2 cellular contexts compared by ENCODE assay signal in genomic region chr19:49646586-49646985, GRCh38.
TF ChIP-seq lines count a peak whose summit lies in the region.

No MANE protein-coding gene starts in this region.

TF ChIP-seq in HepG2, 621 proteins besides CTCF, POLR2A, EP300 and RAD21:
- TF ChIP-seq BCLAF1 (IDR thresholded peaks at IDR 0.05) (no peak), ZNF337 (CRISPR knock-in tag; IDR thresholded peaks at IDR 0.05; ENCODE audit: borderline replicate concordance, low read depth) (no peak), RBFOX2 (IDR thresholded peaks at IDR 0.05; ENCODE audit: low read depth, low read length) (0 out of 2 replicates have a peak, but pooled peaks have one; percentile 29), FOXM1 (CRISPR knock-in tag; IDR thresholded peaks at IDR 0.05) (no peak), AGO2 (optimal IDR thresholded peaks at IDR 0.05; ENCODE audit: low read depth, low read length) (peak; percentile 19), ZNF547 (CRISPR knock-in tag; IDR thresholded peaks at IDR 0.05) (no peak), TCF7 (IDR thresholded peaks at IDR 0.05; ENCODE audit: low read depth) (no peak)

TF ChIP-seq in WTC11, 78 proteins besides CTCF, POLR2A, EP300 and RAD21:
- no peak for TF ChIP-seq ZNF512 (CRISPR knock-in tag; IDR thresholded peaks at IDR 0.05; ENCODE audit: borderline replicate concordance)
- TF ChIP-seq OVOL2 (CRISPR knock-in tag; IDR thresholded peaks at IDR 0.05; ENCODE audit: borderline replicate concordance), result no peak
- no peak for TF ChIP-seq NFATC4 (CRISPR knock-in tag; IDR thresholded peaks at IDR 0.05)
- no peak for TF ChIP-seq KAT7 (CRISPR knock-in tag; IDR thresholded peaks at IDR 0.05; ENCODE audit: borderline replicate concordance)
- TF ChIP-seq STAT6 (CRISPR knock-in tag; conservative IDR thresholded peaks at IDR 0.05; ENCODE audit: low read depth), result no peak
- no peak for TF ChIP-seq ATF3 (CRISPR knock-in tag; conservative IDR thresholded peaks at IDR 0.05)
- no peak for TF ChIP-seq JAZF1 (CRISPR knock-in tag; IDR thresholded peaks at IDR 0.05)
- no peak for TF ChIP-seq RELA (CRISPR knock-in tag; IDR thresholded peaks at IDR 0.05; ENCODE audit: borderline replicate concordance)
- TF ChIP-seq ZNF416 (CRISPR knock-in tag; IDR thresholded peaks at IDR 0.05), result no peak
- no peak for TF ChIP-seq ZNF423 (CRISPR knock-in tag; IDR thresholded peaks at IDR 0.05)
- TF ChIP-seq ZNF425 (CRISPR knock-in tag; conservative IDR thresholded peaks at IDR 0.05), result no peak
- TF ChIP-seq AR (CRISPR knock-in tag; IDR thresholded peaks at IDR 0.05), result no peak
- TF ChIP-seq FOXK1 (CRISPR knock-in tag; IDR thresholded peaks at IDR 0.05), result no peak
- no peak for TF ChIP-seq HMGXB4 (CRISPR knock-in tag; IDR thresholded peaks at IDR 0.05)
- TF ChIP-seq PRRX2 (CRISPR knock-in tag; IDR thresholded peaks at IDR 0.05), result no peak
- no peak for TF ChIP-seq ERG (CRISPR knock-in tag; IDR thresholded peaks at IDR 0.05)
- no peak for TF ChIP-seq ZNF263 (CRISPR knock-in tag; IDR thresholded peaks at IDR 0.05; ENCODE audit: low read depth)
- no peak for TF ChIP-seq TEAD1 (CRISPR knock-in tag; IDR thresholded peaks at IDR 0.05)
- TF ChIP-seq ZNF671 (CRISPR knock-in tag; IDR thresholded peaks at IDR 0.05), result no peak
- TF ChIP-seq PRDM15 (CRISPR knock-in tag; IDR thresholded peaks at IDR 0.05), result no peak
